Comparison of ENCODE assay signal across 11 cellular contexts in genomic region chr6:7691675-7692452, GRCh38. TPM values are rescaled to one million over a fixed set of nuclear protein-coding genes. Genes with fewer than 3 reads are reported as not detected.
DNase-seq lines count a peak whose midpoint lies in the region; ATAC-seq, FAIRE-seq and TF ChIP-seq lines count a peak whose summit lies in the region.
"Had no signal": no experiment of that assay in that cellular context is flagged by ENCODE, and none has a peak within 500 bp of the region (broad histone marks: within the 10 kb centered on the region; RNA-seq: fewer than 3 reads in every experiment).

No MANE protein-coding gene starts in this region.

- ATAC-seq in GM21515 (IDR thresholded peaks at IDR 0.05; ENCODE audit: unreplicated experiment), result no peak

- H3K36me3 ChIP-seq in mesenchymal stem cell (ENCODE audit: control insufficient read depth in 1 of 2, insufficient read depth in 2 of 2, low read depth in 1 of 2, low read length in 2 of 2) (no peaks in the 10 kb centered on the region), thyroid gland (no peaks in the 10 kb centered on the region)
- H3K36me3 ChIP-seq: pancreas had no signal

- no peak overlapping the region for H2AFZ ChIP-seq in mesenchymal stem cell (ENCODE audit: low read depth, low read length)

- DNase-seq in AG10803 (ENCODE audit: low read depth) (peak; percentile 39), HTR-8/SVneo (ENCODE audit: insufficient read length, low spot score) (peak; percentile 68), astrocyte of the hippocampus (ENCODE audit: low read depth, low spot score) (peak; percentile 52), mesenchymal stem cell (peak; percentile 34), germinal center (ENCODE audit: low spot score) (no peak), thyroid gland (no peak), KBM-7 (no peak)
- DNase-seq: activated naive CD8-positive, alpha-beta T cell treated with anti-CD3 and anti-CD28 coated beads, Interleukin-2, amount 10 ng/mL, durations not matched to agents 7 days and 5 days; stimulated activated naive B cell treated with anti-CD40 and anti-IgM and Interleukin-4, amounts not matched to agents 10 μg/mL and 1 μg/mL and 100 μg/mL, for 72 hours had no signal

- intact Hi-C loops in thyroid gland (cut with DNase I), result no loop called here

- FAIRE-seq in HTR-8/SVneo (lab: Jason Lieb, UNC), result no peak
- FAIRE-seq: pancreas had no signal

- in situ Hi-C loops in KBM-7 (cut with MboI; ENCODE audit: low pct_unique_long_range_greater_than_20kb, low sequenced_read_pairs), result no loop called here

- peak overlapping the region in 1 of 2 experiments; percentile 28 for H3K18ac ChIP-seq in mesenchymal stem cell (ENCODE audit: low read depth in 1 of 2, low read length in 2 of 2)

- peak overlapping the region; percentile 44 for H3K4me2 ChIP-seq in mesenchymal stem cell (ENCODE audit: low read length, poor library complexity, severe bottlenecking)

- no peak overlapping the region for H3K27ac ChIP-seq in mesenchymal stem cell (ENCODE audit: low read length, poor library complexity, severe bottlenecking)
- H3K27ac ChIP-seq in thyroid gland, result no peak overlapping the region
- H3K27ac ChIP-seq: pancreas had no signal

- no peak overlapping the region for H4K91ac ChIP-seq in mesenchymal stem cell (ENCODE audit: low read length)

- no peak overlapping the region for H3K14ac ChIP-seq in mesenchymal stem cell (ENCODE audit: low read length in 2 of 2)

- H3K4me3 ChIP-seq in AG10803 (ENCODE audit: low read length) (0 out of 2 replicates have a peak overlapping the region, but pooled peaks have one; percentile 5), mesenchymal stem cell (ENCODE audit: insufficient read depth in 1 of 2, low read depth in 1 of 2, low read length in 2 of 2) (peak overlapping the region in 1 of 2 experiments; percentile 69), thyroid gland (replicated peaks in 1 of 3) (no peak overlapping the region)
- H3K4me3 ChIP-seq: pancreas had no signal

- H3K4me1 ChIP-seq in mesenchymal stem cell (ENCODE audit: control insufficient read depth, insufficient read depth, low read depth, low read length) (peaks cover 8% of the 10 kb centered on the region), thyroid gland (peaks cover 0 to 4% of the 10 kb centered on the region in 2 donors)

- H3K9me3 ChIP-seq in mesenchymal stem cell (ENCODE audit: control insufficient read depth, low read length) (no peaks in the 10 kb centered on the region), thyroid gland (no peaks in the 10 kb centered on the region)
- H3K9me3 ChIP-seq: pancreas had no signal

- no peak for TF ChIP-seq POLR2A in thyroid gland (IDR thresholded peaks at IDR 0.05)

- H2BK120ac ChIP-seq in mesenchymal stem cell (ENCODE audit: low read depth, low read length), result no peak overlapping the region

- H3K4ac ChIP-seq in mesenchymal stem cell (ENCODE audit: low read depth in 1 of 2, low read length in 2 of 2), result no peak overlapping the region

- H3K23ac ChIP-seq in mesenchymal stem cell (ENCODE audit: low read length in 2 of 2), result no peak overlapping the region

- no peaks in the 10 kb centered on the region for H3K27me3 ChIP-seq in mesenchymal stem cell (ENCODE audit: control insufficient read depth in 1 of 2, insufficient read depth in 1 of 2, low read length in 2 of 2)
- no peaks in the 10 kb centered on the region for H3K27me3 ChIP-seq in thyroid gland
- H3K27me3 ChIP-seq: pancreas had no signal

- no peak overlapping the region for H2AK5ac ChIP-seq in mesenchymal stem cell (ENCODE audit: low read length, severe bottlenecking)

- peak overlapping the region; percentile 57 for H4K8ac ChIP-seq in mesenchymal stem cell (ENCODE audit: low read length)

- H2BK15ac ChIP-seq in mesenchymal stem cell (ENCODE audit: low read depth, poor library complexity, severe bottlenecking), result no peak overlapping the region

- 69% methylated on average over 21 of the region's 21 CpGs for WGBS in mesenchymal stem cell
- 70 to 82% methylated on average over 16 to 21 of the region's 21 CpGs for WGBS in thyroid gland, 2 donors

- no peaks in the 10 kb centered on the region for H3K79me1 ChIP-seq in mesenchymal stem cell (replicated peaks; ENCODE audit: low read length, poor library complexity, severe bottlenecking)

- peak overlapping the region in 1 of 2 experiments; percentile 49 for H2BK12ac ChIP-seq in mesenchymal stem cell (ENCODE audit: low read length in 2 of 2)

- no peak overlapping the region for H2BK5ac ChIP-seq in mesenchymal stem cell (ENCODE audit: low read depth, low read length, poor library complexity, severe bottlenecking)

- TF ChIP-seq CTCF in AG10803 (conservative IDR thresholded peaks at IDR 0.05; ENCODE audit: low read length) (no peak), thyroid gland (IDR thresholded peaks at IDR 0.05) (no peak)

- H3K9ac ChIP-seq in mesenchymal stem cell (ENCODE audit: low read length), result peak overlapping the region; percentile 50

RNA-seq across cellular contexts. Expression of gene BMP6, which starts 34.0 kb away (rescaled TPM):
- polyA plus RNA-seq in mesenchymal stem cell (2013, experiment 1 of 2), result 0.46 TPM
- 0.42 TPM for polyA plus RNA-seq in mesenchymal stem cell (2013, experiment 2 of 2)
- total RNA-seq in thyroid gland, result 1 to 10 TPM in 3 of 4 donors, under 1 TPM in 1; 0.78 to 3.1 (median 1.9) TPM
- total RNA-seq: activated naive CD8-positive, alpha-beta T cell treated with anti-CD3 and anti-CD28 coated beads, Interleukin-2, amount 10 ng/mL, durations not matched to agents 7 days and 5 days had no signal

Comparison
In these comparisons a context has a peak if more than half of its experiments do, and no peak if none do; other contexts are left out.
1. DNase-seq: peak in AG10803 (single experiment), HTR-8/SVneo (single experiment), astrocyte of the hippocampus (single experiment) and mesenchymal stem cell (single experiment); none in germinal center (single experiment), thyroid gland (0 of 2) and KBM-7 (single experiment).